In genomic region chr5:64768358-64769312, GRCh38 we compare ENCODE assay signal across 1 cellular context.
TF ChIP-seq lines count a peak whose summit lies in the region.

Gene CWC27 (plus strand): TSS chr5:64768930. CDS start chr5:64769147, 217 bp downstream.
Gene SREK1IP1 (minus strand): TSS chr5:64768691. CDS start chr5:64768517, 174 bp downstream.

TF ChIP-seq in HepG2, 621 proteins besides CTCF, POLR2A, EP300 and RAD21 (continued from another document and continues in another):
- TF ChIP-seq ZNF646 (CRISPR knock-in tag; IDR thresholded peaks at IDR 0.05) = no peak
- TF ChIP-seq ZNF547 (CRISPR knock-in tag; IDR thresholded peaks at IDR 0.05) = 0 out of 2 replicates have a peak, but pooled peaks have one; percentile 48
- no peak for TF ChIP-seq SETDB1 (CRISPR knock-in tag; IDR thresholded peaks at IDR 0.05; ENCODE audit: borderline replicate concordance)
- TF ChIP-seq MIXL1 (CRISPR knock-in tag; IDR thresholded peaks at IDR 0.05) = peak; percentile 68; the same call in 1 of the 2 replicates
- no peak for TF ChIP-seq ZNF740 (CRISPR knock-in tag; IDR thresholded peaks at IDR 0.05)
- no peak for TF ChIP-seq SNAPC2 (CRISPR knock-in tag; IDR thresholded peaks at IDR 0.05)
- TF ChIP-seq ZNF414 (CRISPR knock-in tag; IDR thresholded peaks at IDR 0.05) = no peak
- no peak for TF ChIP-seq MAF1 (CRISPR knock-in tag; IDR thresholded peaks at IDR 0.05; ENCODE audit: borderline replicate concordance)
- no peak for TF ChIP-seq PRDM15 (CRISPR knock-in tag; IDR thresholded peaks at IDR 0.05)
- TF ChIP-seq MIER2 (CRISPR knock-in tag; IDR thresholded peaks at IDR 0.05) = 0 out of 2 replicates have a peak, but pooled peaks have one; percentile 26
- peak; percentile 88 for TF ChIP-seq ELF4 (CRISPR knock-in tag; IDR thresholded peaks at IDR 0.05; ENCODE audit: borderline replicate concordance)
- TF ChIP-seq NFIB (CRISPR knock-in tag; IDR thresholded peaks at IDR 0.05; ENCODE audit: borderline replicate concordance) = no peak
- TF ChIP-seq MZF1 (CRISPR knock-in tag; IDR thresholded peaks at IDR 0.05; ENCODE audit: borderline replicate concordance) = 0 out of 2 replicates have a peak, but pooled peaks have one; percentile 52
- 0 out of 2 replicates have a peak, but pooled peaks have one; percentile 57 for TF ChIP-seq POGK (CRISPR knock-in tag; conservative IDR thresholded peaks at IDR 0.05)
- TF ChIP-seq PRDM4 (CRISPR knock-in tag; IDR thresholded peaks at IDR 0.05; ENCODE audit: borderline replicate concordance) = no peak
- TF ChIP-seq ARID4A (CRISPR knock-in tag; IDR thresholded peaks at IDR 0.05; ENCODE audit: borderline replicate concordance) = peak; percentile 79
- no peak for TF ChIP-seq PREB (CRISPR knock-in tag; IDR thresholded peaks at IDR 0.05)
- TF ChIP-seq ZNF138 (CRISPR knock-in tag; IDR thresholded peaks at IDR 0.05; ENCODE audit: low read depth) = peak; percentile 69; the same call in 1 of the 2 replicates
